In the genomic region with DNA sequence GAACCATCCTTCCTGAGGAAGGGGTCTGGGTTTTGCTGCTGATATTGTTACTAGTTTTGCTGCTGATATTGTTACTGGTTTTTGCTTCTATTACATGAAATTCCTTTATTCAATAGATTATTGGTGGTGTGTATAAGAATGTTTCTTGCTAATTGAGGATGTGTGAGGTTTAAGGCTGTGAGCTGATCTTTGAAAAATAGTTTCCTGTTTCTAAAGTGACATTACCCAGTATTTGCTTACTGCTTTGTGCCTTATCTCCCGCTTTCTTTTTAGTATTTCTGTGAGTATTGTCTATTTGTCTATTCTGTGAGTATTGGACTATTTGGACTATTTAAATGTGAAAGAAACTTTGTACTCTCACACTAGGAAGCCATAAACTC, we compare ENCODE assay signal across 1 cellular context.
TF ChIP-seq lines count a peak whose summit lies in the region.

No MANE protein-coding gene starts in this region.

TF ChIP-seq in HepG2, 621 proteins besides CTCF, POLR2A, EP300 and RAD21 (continued from another document):
- TF ChIP-seq, protein P1, sequence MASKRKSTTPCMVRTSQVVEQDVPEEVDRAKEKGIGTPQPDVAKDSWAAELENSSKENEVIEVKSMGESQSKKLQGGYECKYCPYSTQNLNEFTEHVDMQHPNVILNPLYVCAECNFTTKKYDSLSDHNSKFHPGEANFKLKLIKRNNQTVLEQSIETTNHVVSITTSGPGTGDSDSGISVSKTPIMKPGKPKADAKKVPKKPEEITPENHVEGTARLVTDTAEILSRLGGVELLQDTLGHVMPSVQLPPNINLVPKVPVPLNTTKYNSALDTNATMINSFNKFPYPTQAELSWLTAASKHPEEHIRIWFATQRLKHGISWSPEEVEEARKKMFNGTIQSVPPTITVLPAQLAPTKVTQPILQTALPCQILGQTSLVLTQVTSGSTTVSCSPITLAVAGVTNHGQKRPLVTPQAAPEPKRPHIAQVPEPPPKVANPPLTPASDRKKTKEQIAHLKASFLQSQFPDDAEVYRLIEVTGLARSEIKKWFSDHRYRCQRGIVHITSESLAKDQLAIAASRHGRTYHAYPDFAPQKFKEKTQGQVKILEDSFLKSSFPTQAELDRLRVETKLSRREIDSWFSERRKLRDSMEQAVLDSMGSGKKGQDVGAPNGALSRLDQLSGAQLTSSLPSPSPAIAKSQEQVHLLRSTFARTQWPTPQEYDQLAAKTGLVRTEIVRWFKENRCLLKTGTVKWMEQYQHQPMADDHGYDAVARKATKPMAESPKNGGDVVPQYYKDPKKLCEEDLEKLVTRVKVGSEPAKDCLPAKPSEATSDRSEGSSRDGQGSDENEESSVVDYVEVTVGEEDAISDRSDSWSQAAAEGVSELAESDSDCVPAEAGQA (IDR thresholded peaks at IDR 0.05; ENCODE audit: low read depth), result no peak
- TF ChIP-seq, protein P1 (CRISPR knock-in tag; IDR thresholded peaks at IDR 0.05; ENCODE audit: borderline replicate concordance), result no peak
TF ChIP-seq in HepG2: peak in this region for 1.
